In genomic region chr2:194619368-194619767, GRCh38 we compare ENCODE assay signal across 25 cellular contexts.
"Had no signal": no experiment of that assay in that cellular context is flagged by ENCODE, and none has a peak within 500 bp of the region (broad histone marks: within the 10 kb centered on the region; RNA-seq: fewer than 3 reads in every experiment).

No MANE protein-coding gene starts in this region.

- DNase-seq: activated CD4-positive, alpha-beta memory T cell treated with anti-CD3 and anti-CD28 coated beads for 36 hours; activated CD4-positive, alpha-beta T cell treated with anti-CD3 and anti-CD28 coated beads, Interleukin-2, amount 10 ng/mL, durations not matched to agents 7 days and 5 days; activated CD4-positive, CD25-positive, alpha-beta regulatory T cell; activated CD8-positive, alpha-beta memory T cell treated with anti-CD3 and anti-CD28 coated beads for 24 hours; activated gamma-delta T cell; activated naive CD4-positive, alpha-beta T cell treated with anti-CD3 and anti-CD28 coated beads, Interleukin-2, amount 10 ng/mL, durations not matched to agents 7 days and 5 days; activated naive CD8-positive, alpha-beta T cell treated with anti-CD3 and anti-CD28 coated beads for 36 hours; activated T-cell treated with anti-CD3 and anti-CD28 coated beads, Interleukin-2, amount 50 U/mL, for 4 hours; brain microvascular endothelial cell; Kasumi-1; KBM-7; NCI-H1105; NCI-H1436; NCI-H1694 treated with DMSO at 0.1 percent for 48 hours; NCI-H2029 treated with DMSO at 0.1 percent for 48 hours; NCI-H510A treated with DMSO at 0.1 percent for 48 hours; NK-92 treated with Interleukin-12 subunit alpha and Interleukin-12 subunit beta, amount 100 ng/mL, for 24 hours; OCI-M1; Peyer's patch; SHP77 treated with DMSO at 0.1 percent for 48 hours; T-cell; T-helper 2 cell; T1000 had no signal

- H3K36me3 ChIP-seq: brain microvascular endothelial cell, cardiac muscle cell, Peyer's patch had no signal

- H3K4me1 ChIP-seq: Peyer's patch had no signal

- H3K27me3 ChIP-seq: brain microvascular endothelial cell, cardiac muscle cell, Peyer's patch had no signal

- H3K4me3 ChIP-seq: cardiac muscle cell, Peyer's patch had no signal

- H3K9me3 ChIP-seq: Peyer's patch had no signal

- ATAC-seq: activated T-cell treated with anti-CD3 and anti-CD28 coated beads, Interleukin-2, amount 50 U/mL, for 4 hours; T-cell had no signal

- H3K27ac ChIP-seq: brain microvascular endothelial cell, cardiac muscle cell, Peyer's patch, VCaP had no signal
